1 cellular context compared by ENCODE assay signal in the genomic region with DNA sequence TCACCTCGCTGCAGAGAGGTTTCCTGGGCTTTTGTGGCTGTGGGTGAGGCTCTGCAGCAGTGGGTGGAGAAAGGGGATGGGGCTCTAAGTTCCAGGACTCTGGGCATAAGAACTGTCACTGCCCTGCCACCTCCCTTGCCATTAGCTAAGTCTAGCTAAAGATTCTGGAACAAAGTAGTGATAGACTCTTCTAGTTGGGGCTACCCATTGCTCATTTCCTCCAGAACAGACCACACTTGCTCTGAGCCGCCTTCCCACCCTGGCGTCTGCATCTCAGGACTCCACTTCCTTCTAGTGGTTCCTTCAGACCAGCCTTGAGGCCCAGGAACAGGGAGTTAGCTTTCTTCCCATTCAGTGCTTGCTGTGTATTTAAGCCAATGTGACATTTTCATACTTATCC.
TF ChIP-seq lines count a peak whose summit lies in the region.

No MANE protein-coding gene starts in this region.

TF ChIP-seq in GM12878, 131 proteins besides CTCF, POLR2A, EP300 and RAD21 (continued from another document):
- TF ChIP-seq, protein P1, sequence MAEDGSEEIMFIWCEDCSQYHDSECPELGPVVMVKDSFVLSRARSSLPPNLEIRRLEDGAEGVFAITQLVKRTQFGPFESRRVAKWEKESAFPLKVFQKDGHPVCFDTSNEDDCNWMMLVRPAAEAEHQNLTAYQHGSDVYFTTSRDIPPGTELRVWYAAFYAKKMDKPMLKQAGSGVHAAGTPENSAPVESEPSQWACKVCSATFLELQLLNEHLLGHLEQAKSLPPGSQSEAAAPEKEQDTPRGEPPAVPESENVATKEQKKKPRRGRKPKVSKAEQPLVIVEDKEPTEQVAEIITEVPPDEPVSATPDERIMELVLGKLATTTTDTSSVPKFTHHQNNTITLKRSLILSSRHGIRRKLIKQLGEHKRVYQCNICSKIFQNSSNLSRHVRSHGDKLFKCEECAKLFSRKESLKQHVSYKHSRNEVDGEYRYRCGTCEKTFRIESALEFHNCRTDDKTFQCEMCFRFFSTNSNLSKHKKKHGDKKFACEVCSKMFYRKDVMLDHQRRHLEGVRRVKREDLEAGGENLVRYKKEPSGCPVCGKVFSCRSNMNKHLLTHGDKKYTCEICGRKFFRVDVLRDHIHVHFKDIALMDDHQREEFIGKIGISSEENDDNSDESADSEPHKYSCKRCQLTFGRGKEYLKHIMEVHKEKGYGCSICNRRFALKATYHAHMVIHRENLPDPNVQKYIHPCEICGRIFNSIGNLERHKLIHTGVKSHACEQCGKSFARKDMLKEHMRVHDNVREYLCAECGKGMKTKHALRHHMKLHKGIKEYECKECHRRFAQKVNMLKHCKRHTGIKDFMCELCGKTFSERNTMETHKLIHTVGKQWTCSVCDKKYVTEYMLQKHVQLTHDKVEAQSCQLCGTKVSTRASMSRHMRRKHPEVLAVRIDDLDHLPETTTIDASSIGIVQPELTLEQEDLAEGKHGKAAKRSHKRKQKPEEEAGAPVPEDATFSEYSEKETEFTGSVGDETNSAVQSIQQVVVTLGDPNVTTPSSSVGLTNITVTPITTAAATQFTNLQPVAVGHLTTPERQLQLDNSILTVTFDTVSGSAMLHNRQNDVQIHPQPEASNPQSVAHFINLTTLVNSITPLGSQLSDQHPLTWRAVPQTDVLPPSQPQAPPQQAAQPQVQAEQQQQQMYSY (CRISPR knock-in tag; IDR thresholded peaks at IDR 0.05), result no peak
- no peak for TF ChIP-seq PAX8 (IDR thresholded peaks at IDR 0.05)
